ENCODE assay signal across 20 cellular contexts in the genomic region with DNA sequence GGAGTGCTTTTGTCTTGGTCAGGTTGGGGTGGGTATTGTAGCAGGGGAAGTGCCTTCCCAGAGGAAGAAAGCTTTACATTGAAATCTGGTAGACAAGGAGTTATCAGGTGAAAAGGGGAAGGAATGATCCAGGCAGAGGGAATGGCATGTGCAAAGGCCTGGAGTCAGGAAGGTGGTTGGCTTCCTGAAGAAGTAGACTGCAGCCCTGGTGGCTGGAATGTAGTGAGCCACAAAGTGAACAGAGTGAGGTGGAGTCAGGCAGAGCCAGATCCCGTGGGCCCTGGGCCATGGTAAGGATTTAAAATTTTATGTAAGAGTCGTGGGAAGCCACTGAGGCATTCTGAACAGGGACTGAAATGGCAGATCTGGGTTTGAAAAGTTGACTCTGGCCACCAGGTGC. TPM values are rescaled to one million over a fixed set of nuclear protein-coding genes. Genes with fewer than 3 reads are reported as not detected.
DNase-seq lines count a peak whose midpoint lies in the region; ATAC-seq and TF ChIP-seq lines count a peak whose summit lies in the region.
"Had no signal": no experiment of that assay in that cellular context is flagged by ENCODE, and none has a peak within 500 bp of the region (broad histone marks: within the 10 kb centered on the region; RNA-seq: fewer than 3 reads in every experiment).

No MANE protein-coding gene starts in this region.

- H3K4me3 Mint-ChIP-seq in CD4-positive, CD25-positive, alpha-beta regulatory T cell = no peak overlapping the region
- H3K4me3 Mint-ChIP-seq in endothelial cell (ENCODE audit: unreplicated experiment) (no peak overlapping the region), nephron progenitor cell (no peak overlapping the region)
- H3K4me3 Mint-ChIP-seq: activated B cell treated with CpG ODN at 0.5 μM for 24 hours; dendritic cell treated with granulocyte-macrophage colony-stimulating factor and Interleukin-4, amounts not matched to agents 40 ng/mL and 50 ng/mL, for 4 days; natural killer cell had no signal

- 81 to 100% (median 83%) methylated on average over 2 of the region's 2 CpGs for WGBS in adrenal gland, 4 donors

- peaks cover 8% of the 10 kb centered on the region for H3K36me3 Mint-ChIP-seq in CD4-positive, CD25-positive, alpha-beta regulatory T cell
- H3K36me3 Mint-ChIP-seq in endothelial cell (ENCODE audit: low read depth, unreplicated experiment) (no peaks in the 10 kb centered on the region), nephron progenitor cell (ENCODE audit: low read depth) (no peaks in the 10 kb centered on the region)
- H3K36me3 Mint-ChIP-seq: natural killer cell had no signal

- H3K4me1 ChIP-seq in CD4-positive, CD25-positive, alpha-beta regulatory T cell (ENCODE audit: control insufficient read depth, insufficient read depth, low read length, poor library complexity, severe bottlenecking) = no peaks in the 10 kb centered on the region
- H3K4me1 ChIP-seq in Panc1 (ENCODE audit: control insufficient read depth, insufficient read depth, low read length) = no peaks in the 10 kb centered on the region
- peaks cover 5 to 15% of the 10 kb centered on the region in 2 donors for H3K4me1 ChIP-seq in adrenal gland (replicated peaks in 1 of 2)
- H3K4me1 ChIP-seq: lower lobe of right lung had no signal

- H3K9me3 ChIP-seq in CD4-positive, CD25-positive, alpha-beta regulatory T cell (ENCODE audit: control insufficient read depth in 2 of 2, low read length in 2 of 2) = no peaks in the 10 kb centered on the region
- H3K9me3 ChIP-seq in Panc1 (ENCODE audit: control insufficient read depth, insufficient read depth, low read depth, low read length) (no peaks in the 10 kb centered on the region), adrenal gland (replicated peaks in 1 of 3) (no peaks in the 10 kb centered on the region)
- H3K9me3 ChIP-seq: lower lobe of right lung had no signal

- no peaks in the 10 kb centered on the region for H3K27me3 ChIP-seq in CD4-positive, CD25-positive, alpha-beta regulatory T cell (ENCODE audit: control insufficient read depth, insufficient read depth, low read length)
- H3K27me3 ChIP-seq in Panc1 (ENCODE audit: control insufficient read depth, insufficient read depth, low read length) (no peaks in the 10 kb centered on the region), adrenal gland (no peaks in the 10 kb centered on the region)

- no TSS peak for BruUV-seq in Panc1 (replicated peaks; lab: Mats Ljungman, UMichigan)

- H3K4me1 Mint-ChIP-seq in CD4-positive, CD25-positive, alpha-beta regulatory T cell = no peaks in the 10 kb centered on the region
- H3K4me1 Mint-ChIP-seq in endothelial cell (ENCODE audit: unreplicated experiment) (peaks cover 13% of the 10 kb centered on the region), nephron progenitor cell (no peaks in the 10 kb centered on the region)
- H3K4me1 Mint-ChIP-seq: natural killer cell had no signal

- no peaks in the 10 kb centered on the region for H3K27me3 Mint-ChIP-seq in CD4-positive, CD25-positive, alpha-beta regulatory T cell
- H3K27me3 Mint-ChIP-seq in endothelial cell (ENCODE audit: unreplicated experiment) (peaks cover 4% of the 10 kb centered on the region), nephron progenitor cell (ENCODE audit: low read depth, poor library complexity) (peaks cover 6% of the 10 kb centered on the region)
- H3K27me3 Mint-ChIP-seq: activated B cell treated with CpG ODN at 0.5 μM for 24 hours; dendritic cell treated with granulocyte-macrophage colony-stimulating factor and Interleukin-4, amounts not matched to agents 40 ng/mL and 50 ng/mL, for 4 days had no signal

- no peak for TF ChIP-seq POLR2A in adrenal gland (IDR thresholded peaks at IDR 0.05)

- intact Hi-C loops in Panc1 (cut with micrococcal nuclease; ENCODE audit: unreplicated experiment) = no loop called here
- intact Hi-C loops in adrenal gland (cut with DNase I) = no loop called here

- CTCF ChIA-PET in Panc1 (lab: Charles Lee) = no interaction called here

- no peaks in the 10 kb centered on the region for H3K36me3 ChIP-seq in CD4-positive, CD25-positive, alpha-beta regulatory T cell (ENCODE audit: control insufficient read depth, insufficient read depth, low read length)
- H3K36me3 ChIP-seq in Panc1 (ENCODE audit: control insufficient read depth, insufficient read depth, low read length) (no peaks in the 10 kb centered on the region), adrenal gland (replicated peaks in 1 of 2) (no peaks in the 10 kb centered on the region)
- H3K36me3 ChIP-seq: lower lobe of right lung had no signal

- no peak for ATAC-seq in CD4-positive, CD25-positive, alpha-beta regulatory T cell (ENCODE audit: low read depth in 2 of 2)
- ATAC-seq in Panc1 (no peak), GM19324 (IDR thresholded peaks at IDR 0.05; ENCODE audit: low FRiP score, unreplicated experiment) (no peak), GM21737 (IDR thresholded peaks at IDR 0.05; ENCODE audit: unreplicated experiment) (no peak)
- ATAC-seq: lower lobe of right lung, natural killer cell had no signal

- peak; percentile 38; the same call in 1 of the 2 replicates for TF ChIP-seq CTCF in Panc1 (IDR thresholded peaks at IDR 0.05)
- peak; percentile 25 for TF ChIP-seq CTCF in endothelial cell (IDR thresholded peaks at IDR 0.05; ENCODE audit: unreplicated experiment)
- TF ChIP-seq CTCF in nephron progenitor cell (IDR thresholded peaks at IDR 0.05) = no peak
- TF ChIP-seq CTCF in adrenal gland (IDR thresholded peaks at IDR 0.05) = peak in 1 of 6 experiments; percentile 2

- no peak overlapping the region for H3K27ac ChIP-seq in CD4-positive, CD25-positive, alpha-beta regulatory T cell (ENCODE audit: insufficient read depth, low read length, poor library complexity, severe bottlenecking)
- H3K27ac ChIP-seq in Panc1 (ENCODE audit: low read length) (no peak overlapping the region), adrenal gland (no peak overlapping the region)
- H3K27ac ChIP-seq: C4-2B, lower lobe of right lung had no signal

- POLR2A ChIA-PET in Panc1 (lab: Charles Lee) = no interaction called here

- in situ Hi-C loops in Panc1 (cut with HindIII; ENCODE audit: low pct_unique_long_range_greater_than_20kb, low sequenced_read_pairs) = no loop called here

- H3K9me3 Mint-ChIP-seq in CD4-positive, CD25-positive, alpha-beta regulatory T cell = no peaks in the 10 kb centered on the region
- H3K9me3 Mint-ChIP-seq in endothelial cell (ENCODE audit: unreplicated experiment) (no peaks in the 10 kb centered on the region), nephron progenitor cell (no peaks in the 10 kb centered on the region)
- H3K9me3 Mint-ChIP-seq: activated B cell treated with CpG ODN at 0.5 μM for 24 hours; dendritic cell treated with granulocyte-macrophage colony-stimulating factor and Interleukin-4, amounts not matched to agents 40 ng/mL and 50 ng/mL, for 4 days; natural killer cell had no signal

- peak overlapping the region in 2 of 3 donors; percentile 4 to 18 for H3K27ac Mint-ChIP-seq in CD4-positive, CD25-positive, alpha-beta regulatory T cell
- H3K27ac Mint-ChIP-seq in endothelial cell (ENCODE audit: unreplicated experiment) (no peak overlapping the region), nephron progenitor cell (peak overlapping the region; percentile 67)
- H3K27ac Mint-ChIP-seq: activated B cell treated with CpG ODN at 0.5 μM for 24 hours; dendritic cell treated with granulocyte-macrophage colony-stimulating factor and Interleukin-4, amounts not matched to agents 40 ng/mL and 50 ng/mL, for 4 days; natural killer cell had no signal

- no peak overlapping the region for H3K4me3 ChIP-seq in CD4-positive, CD25-positive, alpha-beta regulatory T cell (ENCODE audit: low read depth, low read length)
- H3K4me3 ChIP-seq in Panc1 (ENCODE audit: low read depth in 2 of 2, low read length in 2 of 2) = no peak overlapping the region
- H3K4me3 ChIP-seq in adrenal gland = no peak overlapping the region
- H3K4me3 ChIP-seq: lower lobe of right lung had no signal

- DNase-seq in CD4-positive, CD25-positive, alpha-beta regulatory T cell = no peak
- DNase-seq in Panc1 (ENCODE audit: low read depth, low spot score) = no peak
- DNase-seq in endothelial cell (ENCODE audit: low spot score) = no peak
- DNase-seq in nephron progenitor cell = no peak
- no peak for DNase-seq in DMS 273 (lab: John Stamatoyannopoulos, UW; ENCODE audit: unreplicated experiment)
- no peak for DNase-seq in adrenal gland
- DNase-seq: activated B cell treated with CpG ODN at 0.5 μM for 24 hours, amygdala, DND-41, lower lobe of right lung, natural killer cell, NCI-H2029 treated with DMSO at 0.1 percent for 48 hours, NCI-H774, RPMI8226, substantia nigra, T-helper 1 cell had no signal

RNA-seq across cellular contexts. Expression of a gene that starts 58.3 kb away (rescaled TPM):
- total RNA-seq in CD4-positive, CD25-positive, alpha-beta regulatory T cell = 115 TPM
- polyA plus RNA-seq in CD4-positive, CD25-positive, alpha-beta regulatory T cell = 100 to 1,000 TPM; 229 to 330 (median 265) TPM
- 263 TPM for total RNA-seq in Panc1 (2021; ENCODE audit: unreplicated experiment)
- 211 TPM for polyA plus RNA-seq in Panc1 (2012; ENCODE audit: insufficient read length)
- 482 TPM for total RNA-seq in endothelial cell (ENCODE audit: unreplicated experiment)
- 100 to 1,000 TPM; 219 to 437 (median 356) TPM for total RNA-seq in adrenal gland
- polyA plus RNA-seq in adrenal gland = 100 to 1,000 TPM in 2 of 3 donors, 10 to 100 TPM in 1; 45.7 to 705 (median 167) TPM
